Comparison of ENCODE assay signal across 9 cellular contexts in the genomic region with DNA sequence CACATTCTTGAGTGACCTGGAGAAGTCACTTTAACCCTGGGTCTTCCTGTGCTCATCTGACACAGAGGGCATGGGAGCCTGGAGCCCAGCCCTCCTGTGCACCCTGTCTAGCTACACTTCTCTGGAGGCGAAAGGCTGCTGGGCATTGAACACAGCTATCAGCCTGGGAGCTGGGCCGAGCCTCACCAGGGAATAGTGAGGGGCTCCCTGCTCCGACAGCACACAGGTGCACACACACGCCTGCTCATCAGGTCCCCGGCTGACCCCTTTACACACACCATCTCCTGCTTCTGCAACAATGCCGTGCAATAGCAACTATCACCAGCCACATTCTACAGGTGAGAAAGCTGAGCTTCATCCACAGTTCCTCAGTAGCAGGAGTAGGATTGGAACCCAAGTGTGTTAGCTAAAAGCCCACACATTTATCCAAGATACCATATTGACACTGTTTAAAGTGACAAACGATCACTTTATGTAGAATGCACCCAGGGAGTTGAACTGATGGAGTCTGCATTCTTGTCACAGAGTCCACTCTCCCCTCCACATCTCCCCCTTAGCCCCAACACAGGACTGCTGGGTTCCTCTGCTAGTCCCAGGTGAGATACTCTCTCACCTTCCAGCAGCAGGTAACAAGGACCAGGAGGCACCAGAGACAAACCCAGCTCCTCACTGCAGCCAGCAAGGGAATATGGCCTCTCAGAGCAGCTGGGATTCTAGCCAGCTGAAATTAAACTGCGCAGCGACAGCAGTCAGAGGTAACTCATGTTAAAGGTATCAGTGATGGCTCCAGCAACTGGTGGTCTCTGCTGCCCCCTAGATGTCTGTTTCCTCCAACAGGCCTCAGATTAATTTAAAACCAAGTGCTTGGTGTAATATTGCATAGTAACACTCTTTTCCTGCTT. TPM values are rescaled to one million over a fixed set of nuclear protein-coding genes. Genes with fewer than 3 reads are reported as not detected.
DNase-seq lines count a peak whose midpoint lies in the region; ATAC-seq and TF ChIP-seq lines count a peak whose summit lies in the region.
"Had no signal": no experiment of that assay in that cellular context is flagged by ENCODE, and none has a peak within 500 bp of the region (broad histone marks: within the 10 kb centered on the region; RNA-seq: fewer than 3 reads in every experiment).

No MANE protein-coding gene starts in this region.

- DNase-seq in NK-92 treated with Interleukin-12 subunit alpha and Interleukin-12 subunit beta, amount 100 ng/mL, for 24 hours (lab: John Stamatoyannopoulos, UW) = peak; percentile 17
- DNase-seq in NK-92 (lab: John Stamatoyannopoulos, UW; ENCODE audit: unreplicated experiment) (no peak), NCI-H1417 (lab: John Stamatoyannopoulos, UW) (peak; percentile 57 to 91 (median 77)), T-cell (peak; percentile 10 to 67 (median 49)), kidney glomerular epithelial cell (lab: John Stamatoyannopoulos, UW) (peak; percentile 71)
- peak in 2 of 3 experiments; percentile 35 to 51 for DNase-seq in stimulated activated CD4-positive, alpha-beta T cell treated with anti-CD3 and anti-CD28 coated beads, TNF-alpha, amount 100 ng/mL, for 24 hours (ENCODE audit: low read depth in 3 of 3)

- CTCF ChIA-PET in T-cell (lab: Charles Lee) = interaction anchor here (0.6 to 2.6 kb wide), 9 partner anchors 13 to 746 kb away, joined by 3 to 23 read pairs (median 3); no protein-coding TSS in a partner anchor

- no peak overlapping the region for H3K27ac Mint-ChIP-seq in T-cell
- H3K27ac Mint-ChIP-seq in brain = peak overlapping the region in 1 of 5 experiments; percentile 45
- H3K27ac Mint-ChIP-seq: dendritic cell treated with granulocyte-macrophage colony-stimulating factor and Interleukin-4, amounts not matched to agents 40 ng/mL and 50 ng/mL, for 4 days had no signal

- peaks cover 10% of the 10 kb centered on the region in 2 donors for H3K27me3 Mint-ChIP-seq in T-cell
- H3K27me3 Mint-ChIP-seq in brain = peaks cover 25% of the 10 kb centered on the region

- peak; percentile 90 to 92 for TF ChIP-seq CTCF in brain (conservative IDR thresholded peaks at IDR 0.05)

- H3K9me3 Mint-ChIP-seq in T-cell (peaks cover 0 to 8% (median 0%) of the 10 kb centered on the region in 3 donors), brain (peaks cover 0 to 4% (median 0%) of the 10 kb centered on the region in 5 experiments)
- H3K9me3 Mint-ChIP-seq: dendritic cell treated with granulocyte-macrophage colony-stimulating factor and Interleukin-4, amounts not matched to agents 40 ng/mL and 50 ng/mL, for 4 days had no signal

- H3K4me3 Mint-ChIP-seq in T-cell = no peak overlapping the region
- H3K4me3 Mint-ChIP-seq in brain = no peak overlapping the region
- H3K4me3 Mint-ChIP-seq: dendritic cell treated with granulocyte-macrophage colony-stimulating factor and Interleukin-4, amounts not matched to agents 40 ng/mL and 50 ng/mL, for 4 days had no signal

- H3K36me3 Mint-ChIP-seq in T-cell (no peaks in the 10 kb centered on the region), brain (no peaks in the 10 kb centered on the region)

- POLR2A ChIA-PET in T-cell (lab: Charles Lee) = no interaction called here

- H3K4me1 Mint-ChIP-seq in T-cell (peaks cover 0 to 3% (median 2%) of the 10 kb centered on the region in 3 donors), brain (peaks cover 4% of the 10 kb centered on the region)

- peak in 3 of 4 experiments; percentile 52 to 80 (median 77) for ATAC-seq in T-cell (replicated peaks in 1 of 4)
- ATAC-seq in GM21528 (IDR thresholded peaks at IDR 0.05; ENCODE audit: low FRiP score, unreplicated experiment) = no peak

RNA-seq across cellular contexts. Expression of gene CAPN8, which starts 18.3 kb away (rescaled TPM):
- total RNA-seq in T-cell = under 1 TPM; 0.38 to 0.99 (median 0.56) TPM
- polyA plus RNA-seq in brain (ENCODE audit: insufficient read depth, low read depth, low replicate concordance) = 0.61 TPM

RNA-seq across cellular contexts. Expression of gene CAPN2, which starts 28.5 kb away (rescaled TPM):
- 100 to 1,000 TPM; 146 to 206 (median 169) TPM for total RNA-seq in T-cell
- 69.0 TPM for polyA plus RNA-seq in brain (ENCODE audit: insufficient read depth, low read depth, low replicate concordance)
